In the genomic region with DNA sequence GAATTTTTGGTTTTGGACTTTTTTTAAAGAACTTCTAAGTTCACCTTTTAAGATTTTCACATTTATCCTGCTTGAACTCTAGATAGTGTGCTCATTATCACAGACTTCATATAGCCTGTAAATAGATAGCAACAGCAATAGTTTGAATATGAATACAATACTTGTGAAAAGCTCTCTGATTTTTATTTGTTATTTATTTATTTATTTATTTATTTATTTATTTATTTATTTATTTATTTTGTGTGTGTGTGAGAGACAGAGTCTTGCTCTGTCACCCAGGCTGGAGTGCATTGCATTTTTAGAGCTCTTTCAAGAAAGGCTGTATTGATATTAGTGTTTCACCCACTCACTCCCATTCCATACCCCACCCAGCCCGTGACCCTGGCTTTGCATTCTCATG, we compare ENCODE assay signal across 9 cellular contexts.
"Had no signal": no experiment of that assay in that cellular context is flagged by ENCODE, and none has a peak within 500 bp of the region (broad histone marks: within the 10 kb centered on the region; RNA-seq: fewer than 3 reads in every experiment).

No MANE protein-coding gene starts in this region.

- H3K36me3 Mint-ChIP-seq: IgD-negative memory B cell had no signal

- H3K27ac Mint-ChIP-seq: IgD-negative memory B cell had no signal

- H3K27me3 Mint-ChIP-seq: IgD-negative memory B cell had no signal

- H3K27ac ChIP-seq: HL-60, KMS-11 had no signal

- H3K4me2 ChIP-seq: KMS-11 had no signal

- FAIRE-seq: HTR-8/SVneo, K562 had no signal

- H3K4me3 Mint-ChIP-seq: IgD-negative memory B cell had no signal

- H3K4me1 Mint-ChIP-seq: IgD-negative memory B cell had no signal

- ATAC-seq: HepG2, K562 had no signal

- H3K4me3 ChIP-seq: K562 had no signal

- DNase-seq: IMR-90, KBM-7, KG1 had no signal
